1 cellular context compared by ENCODE assay signal in the genomic region with DNA sequence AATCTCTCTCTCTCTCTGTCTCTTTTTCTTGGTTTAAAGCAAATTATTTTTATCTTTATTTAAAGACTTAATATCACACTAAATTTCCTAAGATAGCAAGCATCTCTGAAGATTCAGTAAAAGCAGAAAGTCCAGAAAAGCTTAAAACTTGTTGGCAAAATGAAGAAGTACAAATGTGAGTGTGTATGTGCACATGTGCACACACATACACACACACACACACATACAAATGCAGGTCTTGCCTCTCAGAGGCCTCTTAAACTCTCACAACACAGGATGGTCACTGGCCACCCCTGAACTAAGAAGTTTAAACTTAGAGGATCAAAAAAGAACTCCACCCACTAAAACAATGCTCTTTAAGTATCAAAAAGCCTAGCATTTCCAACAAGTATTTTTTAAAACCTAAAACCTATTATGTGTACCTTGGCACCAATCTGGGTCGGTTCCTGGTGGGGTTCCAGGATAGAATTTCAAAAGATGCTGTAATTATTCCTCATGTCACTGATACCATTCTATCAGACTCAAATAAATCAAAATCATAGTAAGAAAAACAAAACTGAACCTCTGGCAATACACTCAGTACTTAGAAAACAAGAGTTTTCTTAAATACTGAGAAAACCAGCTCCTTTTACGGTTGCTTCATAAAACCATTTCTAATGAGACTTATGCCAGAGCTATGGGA.
TF ChIP-seq lines count a peak whose summit lies in the region.

No MANE protein-coding gene starts in this region.

TF ChIP-seq in endothelial cell of umbilical vein, 7 proteins besides CTCF, POLR2A, EP300 and RAD21:
- no peak for TF ChIP-seq POLR2AphosphoS5 (IDR thresholded peaks at IDR 0.05; ENCODE audit: insufficient read depth, low read depth, low read length)
- no peak for TF ChIP-seq EZH2 (IDR thresholded peaks at IDR 0.05; ENCODE audit: borderline replicate concordance, low read depth, low read length, severe bottlenecking)
- no peak for TF ChIP-seq JUN (IDR thresholded peaks at IDR 0.05; ENCODE audit: borderline replicate concordance, insufficient read depth, insufficient read length, low read depth)
- TF ChIP-seq, protein P1, sequence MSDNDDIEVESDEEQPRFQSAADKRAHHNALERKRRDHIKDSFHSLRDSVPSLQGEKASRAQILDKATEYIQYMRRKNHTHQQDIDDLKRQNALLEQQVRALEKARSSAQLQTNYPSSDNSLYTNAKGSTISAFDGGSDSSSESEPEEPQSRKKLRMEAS (IDR thresholded peaks at IDR 0.05; ENCODE audit: insufficient read depth, insufficient read length), result no peak
- no peak for TF ChIP-seq FOS (IDR thresholded peaks at IDR 0.05; ENCODE audit: borderline replicate concordance, insufficient read depth, low read length)
- TF ChIP-seq GATA2 (IDR thresholded peaks at IDR 0.05; ENCODE audit: insufficient read depth, insufficient read length, low read depth, low read length), result no peak
- TF ChIP-seq MYC (IDR thresholded peaks at IDR 0.05; ENCODE audit: low read depth, low read length), result no peak
